Comparison of ENCODE assay signal across 10 cellular contexts in the genomic region with DNA sequence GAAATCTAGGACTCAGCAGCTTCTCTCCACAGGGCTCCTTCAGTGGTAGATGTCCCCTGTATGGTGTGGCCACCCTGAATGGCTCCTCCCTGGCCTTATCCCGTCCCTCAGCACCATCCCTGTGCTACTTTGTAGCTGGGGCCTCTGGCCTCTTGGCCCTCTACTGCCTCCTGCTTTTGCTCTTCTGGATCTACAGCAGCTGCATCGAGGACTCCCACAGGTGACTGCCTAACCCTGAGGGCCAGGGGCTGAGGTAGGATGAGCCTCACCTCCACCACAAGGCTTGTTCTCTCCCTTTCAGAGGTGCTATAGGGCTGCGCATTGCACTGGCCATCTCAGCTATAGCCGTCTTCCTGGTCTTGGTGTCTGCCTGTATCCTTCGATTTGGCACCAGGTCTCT. TPM values are rescaled to one million over a fixed set of nuclear protein-coding genes. Genes with fewer than 3 reads are reported as not detected.
DNase-seq lines count a peak whose midpoint lies in the region; ATAC-seq, FAIRE-seq and TF ChIP-seq lines count a peak whose summit lies in the region.
"Had no signal": no experiment of that assay in that cellular context is flagged by ENCODE, and none has a peak within 500 bp of the region (broad histone marks: within the 10 kb centered on the region; RNA-seq: fewer than 3 reads in every experiment).

No MANE protein-coding gene starts in this region.

- no peak overlapping the region for H3K27ac ChIP-seq in AG04450 (ENCODE audit: low read depth, low read length)

- CTCF ChIA-PET in AG04450 (lab: Charles Lee) (interaction anchor here (0.7 to 1.5 kb wide), 2 partner anchors 16 to 93 kb away, joined by 3 to 6 read pairs; a partner anchor contains a TSS), activated B cell treated with CpG ODN at 0.5 μM for 24 hours (lab: Charles Lee) (no interaction called here)

- H3K4me3 Mint-ChIP-seq in activated B cell treated with CpG ODN at 0.5 μM for 24 hours, result peak overlapping the region; percentile 92

- peaks cover 48% of the 10 kb centered on the region for H3K4me1 Mint-ChIP-seq in activated B cell treated with CpG ODN at 0.5 μM for 24 hours

- FAIRE-seq in HTR-8/SVneo (lab: Jason Lieb, UNC), result no peak
- FAIRE-seq: GM19239 had no signal

- POLR2A ChIA-PET in AG04450 (lab: Yijun Ruan, JAX), result interaction anchor here (0.6 to 1.3 kb wide), 3 partner anchors 35 to 77 kb away, joined by 3 to 6 read pairs (median 5); a partner anchor contains a TSS
- POLR2A ChIA-PET in activated B cell treated with CpG ODN at 0.5 μM for 24 hours (lab: Charles Lee), result interaction anchor here (1.0 to 8.8 kb wide), 16 partner anchors 12 to 197 kb away, joined by 4 to 308 read pairs (median 6); a partner anchor contains a TSS

- no peak for DNase-seq in AG04450 (ENCODE audit: low read depth, low spot score)
- DNase-seq in ELF-1 (ENCODE audit: low read depth, low spot score), result peak; percentile 31
- DNase-seq in activated B cell treated with CpG ODN at 0.5 μM for 24 hours, result no peak
- DNase-seq in islet precursor cell, result peak; percentile 56
- no peak for DNase-seq in NCI-H524 (lab: John Stamatoyannopoulos, UW)
- no peak for DNase-seq in HTR-8/SVneo (ENCODE audit: insufficient read length, low spot score)
- DNase-seq in RKO (ENCODE audit: low spot score), result no peak
- DNase-seq in NCI-H748 treated with DMSO at 0.1 percent for 48 hours (lab: John Stamatoyannopoulos, UW), result no peak
- DNase-seq: EL had no signal

- intact Hi-C loops in activated B cell treated with CpG ODN at 0.5 μM for 24 hours (cut with micrococcal nuclease), result no loop called here

- peaks cover 45% of the 10 kb centered on the region for H3K36me3 Mint-ChIP-seq in activated B cell treated with CpG ODN at 0.5 μM for 24 hours (ENCODE audit: low read depth)

- no peaks in the 10 kb centered on the region for H3K27me3 ChIP-seq in AG04450 (ENCODE audit: control insufficient read depth, insufficient read depth, low read length)

- ATAC-seq in activated B cell treated with CpG ODN at 0.5 μM for 24 hours (ENCODE audit: low read depth), result no peak

- H3K9me3 Mint-ChIP-seq in activated B cell treated with CpG ODN at 0.5 μM for 24 hours, result no peaks in the 10 kb centered on the region

- no peaks in the 10 kb centered on the region for H3K27me3 Mint-ChIP-seq in activated B cell treated with CpG ODN at 0.5 μM for 24 hours

- TF ChIP-seq CTCF in AG04450 (IDR thresholded peaks at IDR 0.05; ENCODE audit: low read depth, low read length) (no peak), activated B cell treated with CpG ODN at 0.5 μM for 24 hours (IDR thresholded peaks at IDR 0.05) (no peak)

- H3K4me3 ChIP-seq in AG04450 (ENCODE audit: low read depth, low read length), result peak overlapping the region; percentile 7; the same call in 1 of the 2 replicates

- peaks cover 4% of the 10 kb centered on the region; the same call in 1 of the 2 replicates for H3K9me3 ChIP-seq in AG04450 (ENCODE audit: control insufficient read depth, insufficient read depth, low read length)

- H3K27ac Mint-ChIP-seq in activated B cell treated with CpG ODN at 0.5 μM for 24 hours, result peak overlapping the region; percentile 43

RNA-seq across cellular contexts. Expression of a gene that starts 1.8 kb away (rescaled TPM):
- 51.7 and 63.8 TPM in 2 replicates for polyA plus RNA-seq in AG04450 (2011; rRNA removed)
- polyA minus RNA-seq in AG04450 (2011; rRNA and poly(A)+ RNA removed), result 53.0 and 70.3 TPM in 2 replicates
- total RNA-seq in activated B cell treated with CpG ODN at 0.5 μM for 24 hours, result 34.9 and 47.7 TPM in 2 replicates

RNA-seq across cellular contexts. Expression of a gene that starts 2.8 kb away (rescaled TPM):
- polyA plus RNA-seq in AG04450 (2011; rRNA removed), result 12.3 and 13.5 TPM in 2 replicates
- polyA minus RNA-seq in AG04450 (2011; rRNA and poly(A)+ RNA removed), result 5.0 and 5.1 TPM in 2 replicates
- 13.0 and 15.0 TPM in 2 replicates for total RNA-seq in activated B cell treated with CpG ODN at 0.5 μM for 24 hours

RNA-seq across cellular contexts. Expression of a gene that starts 16.2 kb away (rescaled TPM):
- 48.9 and 66.1 TPM in 2 replicates for polyA plus RNA-seq in AG04450 (2011; rRNA removed)
- polyA minus RNA-seq in AG04450 (2011; rRNA and poly(A)+ RNA removed), result 38.3 and 45.0 TPM in 2 replicates
- 89.1 and 91.6 TPM in 2 replicates for total RNA-seq in activated B cell treated with CpG ODN at 0.5 μM for 24 hours

RNA-seq across cellular contexts. Expression of a gene that starts 17.8 kb away (rescaled TPM):
- polyA plus RNA-seq in AG04450 (2011; rRNA removed), result 8.9 and 13.4 TPM in 2 replicates
- polyA minus RNA-seq in AG04450 (2011; rRNA and poly(A)+ RNA removed), result 15.9 and 17.9 TPM in 2 replicates
- 32.9 and 38.6 TPM in 2 replicates for total RNA-seq in activated B cell treated with CpG ODN at 0.5 μM for 24 hours

RNA-seq across cellular contexts. Expression of a gene that starts 27.6 kb away (rescaled TPM):
- polyA plus RNA-seq in AG04450 (2011; rRNA removed), result 213 and 215 TPM in 2 replicates
- polyA minus RNA-seq in AG04450 (2011; rRNA and poly(A)+ RNA removed), result 129 and 168 TPM in 2 replicates
- total RNA-seq in activated B cell treated with CpG ODN at 0.5 μM for 24 hours, result 109 and 116 TPM in 2 replicates

Comparison
In these comparisons a context has a peak if more than half of its experiments do, and no peak if none do; other contexts are left out.
1. DNase-seq: peak in ELF-1 (single experiment) and islet precursor cell (single experiment); none in AG04450 (single experiment), activated B cell treated with CpG ODN at 0.5 μM for 24 hours (single experiment), NCI-H524 (0 of 2), HTR-8/SVneo (single experiment), RKO (single experiment) and NCI-H748 treated with DMSO at 0.1 percent for 48 hours (single experiment).